Comparison of ENCODE assay signal across 8 cellular contexts in the genomic region with DNA sequence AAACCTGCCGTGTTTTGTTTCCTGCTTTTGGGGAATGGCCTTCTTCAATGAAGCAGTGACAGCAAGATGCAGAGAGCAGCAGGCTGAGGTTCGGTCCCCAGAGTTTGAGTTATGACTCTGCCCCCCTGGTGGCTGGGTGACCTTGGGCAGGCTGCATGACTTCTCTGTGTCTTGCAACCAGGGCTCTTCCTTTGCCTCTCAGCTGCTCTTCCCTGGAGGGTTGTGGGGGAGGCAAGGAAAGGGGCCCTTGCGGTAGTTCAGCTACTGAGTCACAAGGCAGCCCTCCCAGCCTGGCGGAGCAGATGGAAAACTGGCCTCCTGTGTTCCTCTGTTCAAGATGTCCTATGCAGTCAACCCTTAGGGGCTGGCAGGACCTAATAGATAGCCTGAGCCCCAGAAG. TPM values are rescaled to one million over a fixed set of nuclear protein-coding genes. Genes with fewer than 3 reads are reported as not detected.
DNase-seq lines count a peak whose midpoint lies in the region; ATAC-seq and TF ChIP-seq lines count a peak whose summit lies in the region.

No MANE protein-coding gene starts in this region.

- TF ChIP-seq CTCF in right atrium auricular region (IDR thresholded peaks at IDR 0.05) (peak in 1 of 2 donors; percentile 43), Panc1 (IDR thresholded peaks at IDR 0.05) (peak; percentile 75), liver (IDR thresholded peaks at IDR 0.05; ENCODE audit: low read depth, low read length, missing input control) (peak; percentile 57), ovary (IDR thresholded peaks at IDR 0.05) (no peak)

- H3K27me3 ChIP-seq in right atrium auricular region, result no peaks in the 10 kb centered on the region
- no peaks in the 10 kb centered on the region for H3K27me3 ChIP-seq in Panc1 (ENCODE audit: control insufficient read depth, insufficient read depth, low read length)
- H3K27me3 ChIP-seq in liver (ENCODE audit: control insufficient read depth in 4 of 4, insufficient read depth in 4 of 4, low read length in 3 of 4), result no peaks in the 10 kb centered on the region
- H3K27me3 ChIP-seq in aorta (ENCODE audit: control insufficient read depth in 1 of 2, insufficient read depth in 2 of 2, low read length in 1 of 2), result no peaks in the 10 kb centered on the region
- H3K27me3 ChIP-seq in ovary, result no peaks in the 10 kb centered on the region

- WGBS in liver, result 85% methylated on average over 4 of the region's 4 CpGs
- 56 to 58% methylated on average over 4 of the region's 4 CpGs for WGBS in aorta, 2 donors
- WGBS in ovary, 3 donors, result 53 to 78% (median 61%) methylated on average over 4 of the region's 4 CpGs

- H3K27ac ChIP-seq in right atrium auricular region (no peak overlapping the region), Panc1 (ENCODE audit: low read length) (no peak overlapping the region), liver (ENCODE audit: low read depth in 1 of 2, low read length in 2 of 2) (no peak overlapping the region), aorta (ENCODE audit: low read depth in 1 of 2, low read length in 2 of 2) (no peak overlapping the region), ovary (no peak overlapping the region)

- BruUV-seq in Panc1 (replicated peaks; lab: Mats Ljungman, UMichigan), result no TSS peak

- no peaks in the 10 kb centered on the region for H3K36me3 ChIP-seq in right atrium auricular region
- no peaks in the 10 kb centered on the region for H3K36me3 ChIP-seq in Panc1 (ENCODE audit: control insufficient read depth, insufficient read depth, low read length)
- peaks cover 0 to 2% (median 0%) of the 10 kb centered on the region in 4 donors for H3K36me3 ChIP-seq in liver (ENCODE audit: control insufficient read depth in 4 of 4, insufficient read depth in 3 of 4, low read depth in 1 of 4, low read length in 3 of 4)
- no peaks in the 10 kb centered on the region for H3K36me3 ChIP-seq in aorta (ENCODE audit: control insufficient read depth in 1 of 2, insufficient read depth in 2 of 2, low read length in 1 of 2)
- H3K36me3 ChIP-seq in ovary, result no peaks in the 10 kb centered on the region

- intact Hi-C loops in left cardiac atrium (cut with DNase I), result no loop called here
- intact Hi-C loops in Panc1 (cut with micrococcal nuclease; ENCODE audit: unreplicated experiment), result no loop called here
- intact Hi-C loops in aorta (cut with DNase I), result no loop called here
- intact Hi-C loops in ovary (cut with DNase I), result no loop called here

- peaks cover 14% of the 10 kb centered on the region for H3K27me3 Mint-ChIP-seq in activated naive CD8-positive, alpha-beta T cell treated with anti-CD3 and anti-CD28 coated beads, Interleukin-2, amount 50 U/mL, for 24 hours

- H3K9me3 Mint-ChIP-seq in activated naive CD8-positive, alpha-beta T cell treated with anti-CD3 and anti-CD28 coated beads, Interleukin-2, amount 50 U/mL, for 24 hours, result no peaks in the 10 kb centered on the region

- in situ Hi-C loops in Panc1 (cut with HindIII; ENCODE audit: low pct_unique_long_range_greater_than_20kb, low sequenced_read_pairs), result no loop called here

- H3K4me3 Mint-ChIP-seq in activated naive CD8-positive, alpha-beta T cell treated with anti-CD3 and anti-CD28 coated beads, Interleukin-2, amount 50 U/mL, for 24 hours, result no peak overlapping the region

- no peak for ATAC-seq in left cardiac atrium
- peak; percentile 81 for ATAC-seq in Panc1
- no peak for ATAC-seq in activated naive CD8-positive, alpha-beta T cell treated with anti-CD3 and anti-CD28 coated beads, Interleukin-2, amount 50 U/mL, for 24 hours
- ATAC-seq in aorta (ENCODE audit: low FRiP score), result no peak

- no peak overlapping the region for H3K4me3 ChIP-seq in right atrium auricular region
- no peak overlapping the region for H3K4me3 ChIP-seq in Panc1 (ENCODE audit: low read depth in 2 of 2, low read length in 2 of 2)
- no peak overlapping the region for H3K4me3 ChIP-seq in liver (ENCODE audit: low read depth in 1 of 3, low read length in 3 of 3)
- H3K4me3 ChIP-seq in aorta (ENCODE audit: low read length in 2 of 2), result no peak overlapping the region
- no peak overlapping the region for H3K4me3 ChIP-seq in ovary

- H3K9me3 ChIP-seq in right atrium auricular region (no peaks in the 10 kb centered on the region), Panc1 (ENCODE audit: control insufficient read depth, insufficient read depth, low read depth, low read length) (no peaks in the 10 kb centered on the region), liver (ENCODE audit: control insufficient read depth in 4 of 4, low read length in 3 of 4) (no peaks in the 10 kb centered on the region), aorta (ENCODE audit: control insufficient read depth, low read length) (no peaks in the 10 kb centered on the region), ovary (no peaks in the 10 kb centered on the region)

- H3K36me3 Mint-ChIP-seq in activated naive CD8-positive, alpha-beta T cell treated with anti-CD3 and anti-CD28 coated beads, Interleukin-2, amount 50 U/mL, for 24 hours (ENCODE audit: low read depth), result no peaks in the 10 kb centered on the region

- no peak for TF ChIP-seq EP300 in ovary (IDR thresholded peaks at IDR 0.05)

- POLR2A ChIA-PET in Panc1 (lab: Charles Lee), result interaction anchor here (0.7 kb wide), 1 partner anchor 10 kb away, joined by 4 read pairs; no protein-coding TSS in a partner anchor

- DNase-seq in left cardiac atrium (peak; percentile 29), right atrium auricular region (ENCODE audit: low spot score) (no peak), Panc1 (ENCODE audit: low read depth, low spot score) (no peak), aorta (peak; percentile 55 to 78), NCI-H187 (lab: John Stamatoyannopoulos, UW) (no peak), ovary (no peak)
- peak; percentile 43 for DNase-seq in activated naive CD8-positive, alpha-beta T cell treated with anti-CD3 and anti-CD28 coated beads, Interleukin-2, amount 50 U/mL, for 24 hours

- no peak overlapping the region for H3K27ac Mint-ChIP-seq in activated naive CD8-positive, alpha-beta T cell treated with anti-CD3 and anti-CD28 coated beads, Interleukin-2, amount 50 U/mL, for 24 hours

- CTCF ChIA-PET in Panc1 (lab: Charles Lee), result no interaction called here

- H3K9ac ChIP-seq in liver (ENCODE audit: low read depth in 1 of 2, low read length in 2 of 2), result no peak overlapping the region

- peak; percentile 61 to 80 for TF ChIP-seq RAD21 in liver (IDR thresholded peaks at IDR 0.05)

- no peaks in the 10 kb centered on the region for H3K4me1 Mint-ChIP-seq in activated naive CD8-positive, alpha-beta T cell treated with anti-CD3 and anti-CD28 coated beads, Interleukin-2, amount 50 U/mL, for 24 hours

- H3K4me1 ChIP-seq in right atrium auricular region (no peaks in the 10 kb centered on the region), Panc1 (ENCODE audit: control insufficient read depth, insufficient read depth, low read length) (no peaks in the 10 kb centered on the region), liver (ENCODE audit: control insufficient read depth in 4 of 4, insufficient read depth in 4 of 4, low read length in 3 of 4) (no peaks in the 10 kb centered on the region), aorta (ENCODE audit: control insufficient read depth in 1 of 2, insufficient read depth in 2 of 2, low read length in 2 of 2) (no peaks in the 10 kb centered on the region), ovary (ENCODE audit: insufficient read depth) (no peaks in the 10 kb centered on the region)

- TF ChIP-seq POLR2A in ovary (IDR thresholded peaks at IDR 0.05), result no peak

TF ChIP-seq in liver, 16 proteins besides CTCF, POLR2A, EP300 and RAD21 (continues in another document):
- TF ChIP-seq NR2F2 (IDR thresholded peaks at IDR 0.05), result no peak
- no peak for TF ChIP-seq TAF1 (conservative IDR thresholded peaks at IDR 0.05)
- no peak for TF ChIP-seq JUND (IDR thresholded peaks at IDR 0.05)
- no peak for TF ChIP-seq RXRA (IDR thresholded peaks at IDR 0.05)
- TF ChIP-seq, protein P1, sequence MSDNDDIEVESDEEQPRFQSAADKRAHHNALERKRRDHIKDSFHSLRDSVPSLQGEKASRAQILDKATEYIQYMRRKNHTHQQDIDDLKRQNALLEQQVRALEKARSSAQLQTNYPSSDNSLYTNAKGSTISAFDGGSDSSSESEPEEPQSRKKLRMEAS (IDR thresholded peaks at IDR 0.05), result no peak
- TF ChIP-seq HNF4G (IDR thresholded peaks at IDR 0.05), result no peak
- TF ChIP-seq EGR1 (IDR thresholded peaks at IDR 0.05; ENCODE audit: low read depth in 2 of 2), result no peak
- no peak for TF ChIP-seq FOXA1 (IDR thresholded peaks at IDR 0.05)
- TF ChIP-seq, protein P2, sequence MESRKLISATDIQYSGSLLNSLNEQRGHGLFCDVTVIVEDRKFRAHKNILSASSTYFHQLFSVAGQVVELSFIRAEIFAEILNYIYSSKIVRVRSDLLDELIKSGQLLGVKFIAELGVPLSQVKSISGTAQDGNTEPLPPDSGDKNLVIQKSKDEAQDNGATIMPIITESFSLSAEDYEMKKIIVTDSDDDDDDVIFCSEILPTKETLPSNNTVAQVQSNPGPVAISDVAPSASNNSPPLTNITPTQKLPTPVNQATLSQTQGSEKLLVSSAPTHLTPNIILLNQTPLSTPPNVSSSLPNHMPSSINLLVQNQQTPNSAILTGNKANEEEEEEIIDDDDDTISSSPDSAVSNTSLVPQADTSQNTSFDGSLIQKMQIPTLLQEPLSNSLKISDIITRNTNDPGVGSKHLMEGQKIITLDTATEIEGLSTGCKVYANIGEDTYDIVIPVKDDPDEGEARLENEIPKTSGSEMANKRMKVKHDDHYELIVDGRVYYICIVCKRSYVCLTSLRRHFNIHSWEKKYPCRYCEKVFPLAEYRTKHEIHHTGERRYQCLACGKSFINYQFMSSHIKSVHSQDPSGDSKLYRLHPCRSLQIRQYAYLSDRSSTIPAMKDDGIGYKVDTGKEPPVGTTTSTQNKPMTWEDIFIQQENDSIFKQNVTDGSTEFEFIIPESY (IDR thresholded peaks at IDR 0.05), result no peak
- TF ChIP-seq, protein P3, sequence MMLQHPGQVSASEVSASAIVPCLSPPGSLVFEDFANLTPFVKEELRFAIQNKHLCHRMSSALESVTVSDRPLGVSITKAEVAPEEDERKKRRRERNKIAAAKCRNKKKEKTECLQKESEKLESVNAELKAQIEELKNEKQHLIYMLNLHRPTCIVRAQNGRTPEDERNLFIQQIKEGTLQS (IDR thresholded peaks at IDR 0.05), result no peak
- no peak for TF ChIP-seq GABPA (IDR thresholded peaks at IDR 0.05 in 1 of 2, conservative IDR thresholded peaks at IDR 0.05 in 1 of 2)
- TF ChIP-seq YY1 (IDR thresholded peaks at IDR 0.05), result no peak
- TF ChIP-seq HNF4A (conservative IDR thresholded peaks at IDR 0.05), result no peak
- no peak for TF ChIP-seq FOXA2 (IDR thresholded peaks at IDR 0.05)
- TF ChIP-seq SP1 (IDR thresholded peaks at IDR 0.05), result no peak

RNA-seq across cellular contexts. Expression of a gene that starts 17.1 kb away (rescaled TPM):
- total RNA-seq in left cardiac atrium (1 to 10 TPM in 1 of 2 donors, under 1 TPM in 1; 0.24 to 1.3 TPM), right atrium auricular region (under 1 TPM; 0.22 to 0.59 TPM), Panc1 (2021; ENCODE audit: unreplicated experiment) (not detected), liver (1 to 10 TPM; 3.1 to 4.1 TPM), aorta (under 1 TPM in 1 of 2 donors, not detected in 1; 0.21 TPM), ovary (under 1 TPM in 6 of 7 donors, not detected in 1; 0.05 to 0.52 (median 0.27) TPM)
- not detected for polyA plus RNA-seq in Panc1 (2012; ENCODE audit: insufficient read length)
- polyA plus RNA-seq in liver (1 to 10 TPM; 2.9 to 3.1 TPM), aorta (under 1 TPM in 1 of 2 donors, not detected in 1; 0.05 TPM), ovary (under 1 TPM; 0.04 to 0.17 TPM)

Comparison
In these comparisons a context has a peak if more than half of its experiments do, and no peak if none do; other contexts are left out.
1. DNase-seq: peak in left cardiac atrium (single experiment), activated naive CD8-positive, alpha-beta T cell treated with anti-CD3 and anti-CD28 coated beads, Interleukin-2, amount 50 U/mL, for 24 hours (single experiment) and aorta (2 of 2); none in right atrium auricular region (single experiment), Panc1 (single experiment), NCI-H187 (0 of 2) and ovary (0 of 5).
2. CTCF ChIP-seq: peak in Panc1 (single experiment) and liver (single experiment); none in ovary (0 of 3).